Comparison of ENCODE assay signal across 8 cellular contexts in the genomic region with DNA sequence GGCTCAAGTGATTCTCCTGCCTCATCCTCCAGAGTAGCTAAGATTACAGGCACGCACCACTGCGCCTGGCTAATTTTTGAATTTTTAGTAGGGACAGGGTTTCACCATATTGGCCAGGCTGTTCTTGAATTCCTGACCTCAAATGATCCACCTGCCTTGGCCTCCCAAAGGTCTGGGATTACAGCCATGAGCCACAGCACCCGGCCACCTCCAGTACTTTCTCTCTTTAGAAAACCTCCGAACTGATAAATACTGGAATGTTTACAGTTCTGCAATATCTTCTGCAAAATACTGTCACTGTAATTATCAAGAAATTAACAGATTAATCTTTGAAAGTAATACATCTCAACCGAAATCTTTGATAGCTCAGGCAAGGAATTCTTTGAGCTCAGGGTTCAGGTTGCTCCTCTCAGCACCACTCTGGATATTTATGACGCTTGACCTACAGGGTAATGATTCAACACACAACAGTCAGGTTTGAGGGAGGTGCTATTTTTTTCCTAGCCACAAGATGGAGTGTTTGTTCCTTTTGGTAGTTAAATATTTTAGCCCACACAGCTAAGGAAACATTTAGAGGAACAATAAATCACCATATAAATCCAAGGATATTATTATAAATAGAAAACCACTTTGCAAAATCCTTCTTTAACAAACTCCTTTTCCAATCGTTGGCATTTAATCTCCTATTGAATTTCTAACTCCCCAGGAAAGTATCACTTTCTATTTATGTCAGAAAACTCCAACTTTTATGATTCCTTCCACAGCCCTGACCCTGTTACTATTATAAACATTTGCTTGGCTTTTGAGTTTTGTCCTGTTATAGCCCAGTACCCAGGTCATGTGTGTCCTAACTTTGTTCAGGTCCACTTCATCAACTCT. TPM values are rescaled to one million over a fixed set of nuclear protein-coding genes. Genes with fewer than 3 reads are reported as not detected.
DNase-seq lines count a peak whose midpoint lies in the region; ATAC-seq and TF ChIP-seq lines count a peak whose summit lies in the region.

No MANE protein-coding gene starts in this region.

- WGBS in hepatocyte (ENCODE audit: low lambda C conversion rate, missing lambda C conversion rate): 43% methylated on average over 7 of the region's 7 CpGs

- H3K36me3 ChIP-seq in hepatocyte (replicated peaks; ENCODE audit: insufficient read depth, low read depth): no peaks in the 10 kb centered on the region
- H3K36me3 ChIP-seq in skeletal muscle tissue (ENCODE audit: control insufficient read depth in 3 of 3, insufficient read depth in 3 of 3, low read length in 3 of 3): peaks cover 2 to 5% (median 2%) of the 10 kb centered on the region in 3 donors

- no peaks in the 10 kb centered on the region for H3K9me2 ChIP-seq in hepatocyte (replicated peaks; ENCODE audit: insufficient read depth)

- no peaks in the 10 kb centered on the region for H3K27me3 ChIP-seq in hepatocyte
- H3K27me3 ChIP-seq in skeletal muscle tissue (ENCODE audit: control insufficient read depth in 3 of 3, insufficient read depth in 3 of 3, low read length in 3 of 3): no peaks in the 10 kb centered on the region

- no peaks in the 10 kb centered on the region for H3K4me1 ChIP-seq in hepatocyte (ENCODE audit: insufficient read depth)
- peaks cover 7 to 28% (median 14%) of the 10 kb centered on the region in 3 donors for H3K4me1 ChIP-seq in skeletal muscle tissue (ENCODE audit: control insufficient read depth in 3 of 3, insufficient read depth in 3 of 3, low read length in 3 of 3)

- H3K4me3 ChIP-seq in astrocyte of the cerebellum (ENCODE audit: low read depth, low read length) (no peak overlapping the region), hepatocyte (no peak overlapping the region), skeletal muscle tissue (ENCODE audit: low read length in 3 of 3) (peak overlapping the region in 1 of 3 donors; percentile 23)

- H3K27ac ChIP-seq in hepatocyte (no peak overlapping the region), skeletal muscle tissue (ENCODE audit: low read depth, low read length) (peak overlapping the region; percentile 10)

- no peak overlapping the region for H3K4me2 ChIP-seq in hepatocyte

- H2AFZ ChIP-seq in hepatocyte: no peak overlapping the region

- H3K9me3 ChIP-seq in hepatocyte (ENCODE audit: low read depth) (no peaks in the 10 kb centered on the region), skeletal muscle tissue (ENCODE audit: control insufficient read depth in 3 of 3, low read length in 3 of 3) (no peaks in the 10 kb centered on the region)

- peak overlapping the region in 2 of 3 donors; percentile 17 to 28 for H3K9ac ChIP-seq in skeletal muscle tissue (ENCODE audit: low read depth in 1 of 3, low read length in 3 of 3)

- DNase-seq in Daoy (ENCODE audit: low read depth): peak; percentile 58
- DNase-seq in NCI-H510A (lab: John Stamatoyannopoulos, UW): peak; percentile 42
- peak; percentile 63 for DNase-seq in astrocyte of the cerebellum (ENCODE audit: low read depth)
- peak; percentile 76 for DNase-seq in hepatocyte (ENCODE audit: low spot score)
- DNase-seq in activated effector memory CD4-positive, alpha-beta T cell treated with Interleukin-2 at 50 U/mL for 16 hours: no peak

- TF ChIP-seq CTCF in astrocyte of the cerebellum (IDR thresholded peaks at IDR 0.05; ENCODE audit: low read depth, low read length, missing control alignments): peak; percentile 65
- TF ChIP-seq CTCF in hepatocyte (IDR thresholded peaks at IDR 0.05; ENCODE audit: poor library complexity): peak; percentile 83

- no peaks in the 10 kb centered on the region for H3K79me2 ChIP-seq in hepatocyte

- H4K20me1 ChIP-seq in hepatocyte (ENCODE audit: insufficient read depth, poor library complexity, severe bottlenecking): no peaks in the 10 kb centered on the region

- ATAC-seq in GM19467 (IDR thresholded peaks at IDR 0.05; ENCODE audit: unreplicated experiment) (peak; percentile 75), HG03565 (IDR thresholded peaks at IDR 0.05; ENCODE audit: unreplicated experiment) (peak; percentile 76)

- in situ Hi-C loops in astrocyte of the cerebellum (cut with HindIII; ENCODE audit: low sequenced_read_pairs): loop anchor here (25.0 kb wide), 1 partner anchor 193 kb away; no protein-coding TSS in a partner anchor

RNA-seq across cellular contexts. Expression of a gene that starts 48.6 kb away (rescaled TPM):
- 11.4 and 12.7 TPM in 2 replicates for total RNA-seq in Daoy (2014; rRNA removed; shearing (Covaris generic))
- total RNA-seq in hepatocyte: 23.3 and 25.1 TPM in 2 replicates
- 2.3 and 3.8 TPM in 2 replicates for polyA plus RNA-seq in hepatocyte
- 14.6 TPM for total RNA-seq in skeletal muscle tissue
